Comparison of ENCODE assay signal across 8 cellular contexts in the genomic region with DNA sequence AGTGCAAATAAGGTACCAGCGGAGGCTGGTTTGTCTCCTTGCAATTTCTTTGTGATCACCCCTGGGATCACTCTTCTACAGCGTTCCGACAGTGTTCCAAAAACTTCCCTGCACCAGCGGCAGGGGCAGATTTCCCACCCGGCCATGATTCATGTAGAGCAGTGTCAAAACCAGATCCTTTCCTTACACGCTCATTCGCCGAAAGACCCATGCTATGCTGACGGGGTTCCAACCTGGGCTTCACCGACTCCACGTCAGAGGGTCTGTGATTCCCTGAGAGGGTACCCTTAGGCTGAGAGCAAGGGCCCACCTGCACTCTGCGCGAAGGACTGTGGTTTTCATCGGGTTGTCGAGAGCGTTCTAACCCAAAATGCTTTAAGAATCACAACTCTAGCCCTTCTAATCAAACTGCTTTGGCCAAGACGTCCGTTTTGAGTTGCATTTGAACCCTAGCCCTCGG. TPM values are rescaled to one million over a fixed set of nuclear protein-coding genes. Genes with fewer than 3 reads are reported as not detected.
DNase-seq lines count a peak whose midpoint lies in the region; ATAC-seq and TF ChIP-seq lines count a peak whose summit lies in the region.

No MANE protein-coding gene starts in this region.

- H3K27ac ChIP-seq in fibroblast of lung (ENCODE audit: insufficient read depth, low read length) (peak overlapping the region; percentile 76), aorta (ENCODE audit: low read depth in 1 of 2, low read length in 2 of 2) (peak overlapping the region in 1 of 2 donors; percentile 92)

- peak overlapping the region; percentile 88 to 95 (median 91) for H3K4me3 Mint-ChIP-seq in nephron

- no peaks in the 10 kb centered on the region for H3K9me3 Mint-ChIP-seq in nephron

- TF ChIP-seq CTCF in BE2C (IDR thresholded peaks at IDR 0.05; ENCODE audit: low read depth, low read length) (no peak), fibroblast of lung (conservative IDR thresholded peaks at IDR 0.05 in 1 of 2, IDR thresholded peaks at IDR 0.05 in 1 of 2; ENCODE audit: low read depth in 1 of 2, low read length in 2 of 2) (peak; percentile 28 to 37), nephron (IDR thresholded peaks at IDR 0.05; ENCODE audit: unreplicated experiment in 3 of 3) (peak in 2 of 3 experiments; percentile 13 to 15)

- peaks cover 19% of the 10 kb centered on the region for H3K36me3 Mint-ChIP-seq in nephron (ENCODE audit: low read depth)

- peaks cover 19% of the 10 kb centered on the region for H3K4me1 Mint-ChIP-seq in nephron

- H3K4me1 ChIP-seq in BE2C, result no peaks in the 10 kb centered on the region
- H3K4me1 ChIP-seq in fibroblast of lung (ENCODE audit: control insufficient read depth, extremely low read depth, insufficient read depth, low read length), result no peaks in the 10 kb centered on the region
- H3K4me1 ChIP-seq in aorta (ENCODE audit: control insufficient read depth in 1 of 2, insufficient read depth in 2 of 2, low read length in 2 of 2), result peaks cover 2 to 7% of the 10 kb centered on the region in 2 donors

- H3K79me2 ChIP-seq in fibroblast of lung (ENCODE audit: control insufficient read depth, insufficient read depth, low read length), result peaks cover 10% of the 10 kb centered on the region

- WGBS in aorta, 2 donors, result 1 to 2% methylated on average over 19 of the region's 19 CpGs

- ATAC-seq in GM19043 (IDR thresholded peaks at IDR 0.05; ENCODE audit: low read depth, unreplicated experiment) (peak; percentile 26), HG03196 (IDR thresholded peaks at IDR 0.05; ENCODE audit: unreplicated experiment) (peak; percentile 29), aorta (ENCODE audit: low FRiP score) (peak; percentile 72)

- peak overlapping the region; percentile 13 to 88 (median 77) for H3K27ac Mint-ChIP-seq in nephron

- H2AFZ ChIP-seq in fibroblast of lung (ENCODE audit: low read length), result peak overlapping the region; percentile 97

- H3K4me3 ChIP-seq in BE2C (ENCODE audit: low read depth, low read length) (peak overlapping the region; percentile 98), fibroblast of lung (replicated peaks in 1 of 4; ENCODE audit: control extremely low read depth in 1 of 4, insufficient read depth in 1 of 4, low read depth in 3 of 4, low read length in 4 of 4) (peak overlapping the region; percentile 45 to 98 (median 78)), aorta (ENCODE audit: low read length in 2 of 2) (peak overlapping the region; percentile 29 to 72)

- peak overlapping the region; percentile 67 for H3K4me2 ChIP-seq in fibroblast of lung (ENCODE audit: extremely low read depth, insufficient read depth, low read length)

- H4K20me1 ChIP-seq in fibroblast of lung (ENCODE audit: control insufficient read depth, extremely low read depth, insufficient read depth, low read length), result no peaks in the 10 kb centered on the region

- peak overlapping the region; percentile 54 for H3K9ac ChIP-seq in fibroblast of lung (ENCODE audit: insufficient read depth, low read length)

- H3K27me3 ChIP-seq in BE2C (no peaks in the 10 kb centered on the region), fibroblast of lung (ENCODE audit: control insufficient read depth, insufficient read depth, low read length) (no peaks in the 10 kb centered on the region), aorta (ENCODE audit: control insufficient read depth in 1 of 2, insufficient read depth in 2 of 2, low read length in 1 of 2) (no peaks in the 10 kb centered on the region)

- DNase-seq in BE2C (peak; percentile 19), fibroblast of lung (ENCODE audit: low read depth in 2 of 2) (peak; percentile 48 to 67), aorta (peak; percentile 67 to 81), NCI-H2196 (lab: John Stamatoyannopoulos, UW; ENCODE audit: unreplicated experiment) (no peak)
- DNase-seq in activated CD4-positive, CD25-positive, alpha-beta regulatory T cell treated with anti-CD3 and anti-CD28 coated beads, Interleukin-2, amount 50 U/mL, for 16 hours (ENCODE audit: low read depth, low spot score), result peak; percentile 1

- peaks cover 5% of the 10 kb centered on the region for H3K27me3 Mint-ChIP-seq in nephron (ENCODE audit: low read depth)

- H3K9me3 ChIP-seq in BE2C, result no peaks in the 10 kb centered on the region
- H3K9me3 ChIP-seq in fibroblast of lung (ENCODE audit: control insufficient read depth, insufficient read depth, low read depth, low read length), result no peaks in the 10 kb centered on the region
- no peaks in the 10 kb centered on the region for H3K9me3 ChIP-seq in aorta (ENCODE audit: control insufficient read depth, low read length)

- H3K36me3 ChIP-seq in BE2C (peaks cover 3% of the 10 kb centered on the region; the same call in 1 of the 2 replicates), fibroblast of lung (ENCODE audit: control insufficient read depth, insufficient read depth, low read length) (peaks cover 1% of the 10 kb centered on the region), aorta (ENCODE audit: control insufficient read depth in 1 of 2, insufficient read depth in 2 of 2, low read length in 1 of 2) (no peaks in the 10 kb centered on the region)

- intact Hi-C loops in aorta (cut with DNase I), result loop anchor here in 1 of 2 donors (10.0 kb wide), 1 partner anchor 87 kb away; no protein-coding TSS in a partner anchor

RNA-seq across cellular contexts. Expression of a gene that starts 0.4 kb away (rescaled TPM):
- polyA plus RNA-seq in BE2C (2012; ENCODE audit: insufficient read depth, insufficient read length, low read depth), result 4.3 TPM
- total RNA-seq in fibroblast of lung (15.7 and 18.2 TPM in 2 replicates), aorta (10 to 100 TPM; 16.2 to 22.4 TPM)
- polyA plus RNA-seq in fibroblast of lung (19.3 and 20.6 TPM in 2 replicates), aorta (1 to 10 TPM; 5.0 to 9.9 TPM)
- 14.4 and 16.1 TPM in 2 replicates for polyA plus RNA-seq in fibroblast of lung (2012)
- 8.9 and 15.9 TPM in 2 replicates for polyA minus RNA-seq in fibroblast of lung (ENCODE audit: low replicate concordance)
